Comparison of ENCODE assay signal across 14 cellular contexts in the genomic region with DNA sequence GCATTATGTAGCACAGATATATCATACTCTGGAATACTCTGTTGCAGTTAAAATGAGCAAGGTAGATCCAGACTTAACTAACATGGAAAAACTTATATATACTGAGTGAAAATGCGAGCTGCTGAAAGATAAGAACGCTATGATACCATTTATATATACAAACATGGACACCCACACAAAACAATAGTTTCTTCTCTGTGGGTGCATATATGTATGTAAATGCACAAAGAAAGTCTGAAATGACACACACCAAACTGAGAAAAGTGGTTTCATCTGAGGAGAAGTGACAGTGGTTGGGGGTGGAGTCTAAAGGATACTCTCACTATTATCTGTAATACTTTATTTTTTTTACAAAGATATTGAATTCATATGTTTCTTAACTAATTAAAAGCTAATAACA. TPM values are rescaled to one million over a fixed set of nuclear protein-coding genes. Genes with fewer than 3 reads are reported as not detected.
DNase-seq lines count a peak whose midpoint lies in the region; ATAC-seq, FAIRE-seq and TF ChIP-seq lines count a peak whose summit lies in the region.
"Had no signal": no experiment of that assay in that cellular context is flagged by ENCODE, and none has a peak within 500 bp of the region (broad histone marks: within the 10 kb centered on the region; RNA-seq: fewer than 3 reads in every experiment).

No MANE protein-coding gene starts in this region.

- peaks cover 24% of the 10 kb centered on the region for H3K4me1 ChIP-seq in OCI-LY3 (ENCODE audit: low read length)
- no peaks in the 10 kb centered on the region for H3K4me1 ChIP-seq in kidney (ENCODE audit: control insufficient read depth in 1 of 2, insufficient read depth in 1 of 2, low read depth in 1 of 2, low read length in 2 of 2)

- no peak overlapping the region for H3K27ac Mint-ChIP-seq in chondrocyte (ENCODE audit: unreplicated experiment)
- H3K27ac Mint-ChIP-seq: CD8-positive, alpha-beta memory T cell; natural killer cell had no signal

- H3K36me3 ChIP-seq in OCI-LY3 (replicated peaks; ENCODE audit: low read depth, low read length) (no peaks in the 10 kb centered on the region), kidney (ENCODE audit: control insufficient read depth in 1 of 2, insufficient read depth in 2 of 2, low read length in 2 of 2) (no peaks in the 10 kb centered on the region)

- H3K79me2 ChIP-seq in OCI-LY3 (ENCODE audit: low read length): no peaks in the 10 kb centered on the region

- H3K9ac ChIP-seq in OCI-LY3 (ENCODE audit: low read length) (no peak overlapping the region), kidney (ENCODE audit: low read length in 2 of 2) (no peak overlapping the region)

- intact Hi-C loops in kidney (cut with DNase I): no loop called here

- FAIRE-seq in kidney (lab: Jason Lieb, UNC): no peak

- H3K27ac ChIP-seq in OCI-LY3 (ENCODE audit: low read length): no peak overlapping the region
- no peak overlapping the region for H3K27ac ChIP-seq in kidney (ENCODE audit: low read depth in 2 of 2, low read length in 2 of 2)
- H3K27ac ChIP-seq: RWPE1 had no signal

- H3K9me3 ChIP-seq in OCI-LY3 (ENCODE audit: insufficient read depth, low read length): no peaks in the 10 kb centered on the region
- no peaks in the 10 kb centered on the region for H3K9me3 ChIP-seq in kidney (ENCODE audit: control insufficient read depth in 1 of 2, low read length in 2 of 2)

- no peak overlapping the region for H3K4me3 Mint-ChIP-seq in chondrocyte (ENCODE audit: unreplicated experiment)
- H3K4me3 Mint-ChIP-seq: CD8-positive, alpha-beta memory T cell; natural killer cell had no signal

- TF ChIP-seq CTCF in OCI-LY3 (IDR thresholded peaks at IDR 0.05; ENCODE audit: low read depth, low read length) (no peak), kidney (IDR thresholded peaks at IDR 0.05; ENCODE audit: borderline replicate concordance, extremely low read depth, insufficient read depth) (no peak), chondrocyte (IDR thresholded peaks at IDR 0.05) (no peak)

- H2AFZ ChIP-seq in OCI-LY3 (ENCODE audit: low read depth, low read length): no peak overlapping the region

- H3K27me3 Mint-ChIP-seq in chondrocyte (ENCODE audit: low read depth): no peaks in the 10 kb centered on the region

- no peaks in the 10 kb centered on the region for H3K36me3 Mint-ChIP-seq in chondrocyte (ENCODE audit: low read depth)
- H3K36me3 Mint-ChIP-seq: CD8-positive, alpha-beta memory T cell; natural killer cell had no signal

- ATAC-seq in GM18858 (IDR thresholded peaks at IDR 0.05; ENCODE audit: unreplicated experiment) (peak; percentile 100), GM21360 (IDR thresholded peaks at IDR 0.05; ENCODE audit: unreplicated experiment) (peak; percentile 100), HG02981 (IDR thresholded peaks at IDR 0.05; ENCODE audit: unreplicated experiment) (peak; percentile 94)

- H3K4me2 ChIP-seq in OCI-LY3 (ENCODE audit: low read length): peak overlapping the region; percentile 75

- H3K27me3 ChIP-seq in OCI-LY3 (ENCODE audit: low read depth, low read length): no peaks in the 10 kb centered on the region

- H3K4me3 ChIP-seq in OCI-LY3 (ENCODE audit: low read length) (peak overlapping the region; percentile 36; the same call in 1 of the 2 replicates), kidney (ENCODE audit: low read length in 2 of 2) (no peak overlapping the region)

- H3K4me1 Mint-ChIP-seq in chondrocyte (ENCODE audit: low read depth): peaks cover 4% of the 10 kb centered on the region
- H3K4me1 Mint-ChIP-seq: CD8-positive, alpha-beta memory T cell; natural killer cell had no signal

- DNase-seq in kidney: no peak
- no peak for DNase-seq in NCI-H2196 (lab: John Stamatoyannopoulos, UW; ENCODE audit: unreplicated experiment)
- DNase-seq in chondrocyte (ENCODE audit: low spot score): no peak
- DNase-seq: activated effector memory CD4-positive, alpha-beta T cell treated with Interleukin-2 at 50 U/mL for 16 hours; CD8-positive, alpha-beta memory T cell; islet precursor cell; natural killer cell; NCI-H2029 had no signal

- no peaks in the 10 kb centered on the region for H4K20me1 ChIP-seq in OCI-LY3 (ENCODE audit: insufficient read depth, low read length)

- no peaks in the 10 kb centered on the region for H3K9me3 Mint-ChIP-seq in chondrocyte (ENCODE audit: low read depth)
- H3K9me3 Mint-ChIP-seq: CD8-positive, alpha-beta memory T cell; natural killer cell had no signal

RNA-seq across cellular contexts. Expression of gene FGF2, which starts 12.2 kb away (rescaled TPM):
- total RNA-seq in kidney: 16.9 TPM
- polyA plus RNA-seq in kidney (ENCODE audit: insufficient read depth, low read depth, low replicate concordance): 2.3 TPM
- 25.0 to 26.2 TPM (median 25.1 TPM) in 3 replicates for total RNA-seq in chondrocyte
- total RNA-seq: HT-29, natural killer cell had no signal
- polyA plus RNA-seq: CD8-positive, alpha-beta memory T cell had no signal
